In the genomic region with DNA sequence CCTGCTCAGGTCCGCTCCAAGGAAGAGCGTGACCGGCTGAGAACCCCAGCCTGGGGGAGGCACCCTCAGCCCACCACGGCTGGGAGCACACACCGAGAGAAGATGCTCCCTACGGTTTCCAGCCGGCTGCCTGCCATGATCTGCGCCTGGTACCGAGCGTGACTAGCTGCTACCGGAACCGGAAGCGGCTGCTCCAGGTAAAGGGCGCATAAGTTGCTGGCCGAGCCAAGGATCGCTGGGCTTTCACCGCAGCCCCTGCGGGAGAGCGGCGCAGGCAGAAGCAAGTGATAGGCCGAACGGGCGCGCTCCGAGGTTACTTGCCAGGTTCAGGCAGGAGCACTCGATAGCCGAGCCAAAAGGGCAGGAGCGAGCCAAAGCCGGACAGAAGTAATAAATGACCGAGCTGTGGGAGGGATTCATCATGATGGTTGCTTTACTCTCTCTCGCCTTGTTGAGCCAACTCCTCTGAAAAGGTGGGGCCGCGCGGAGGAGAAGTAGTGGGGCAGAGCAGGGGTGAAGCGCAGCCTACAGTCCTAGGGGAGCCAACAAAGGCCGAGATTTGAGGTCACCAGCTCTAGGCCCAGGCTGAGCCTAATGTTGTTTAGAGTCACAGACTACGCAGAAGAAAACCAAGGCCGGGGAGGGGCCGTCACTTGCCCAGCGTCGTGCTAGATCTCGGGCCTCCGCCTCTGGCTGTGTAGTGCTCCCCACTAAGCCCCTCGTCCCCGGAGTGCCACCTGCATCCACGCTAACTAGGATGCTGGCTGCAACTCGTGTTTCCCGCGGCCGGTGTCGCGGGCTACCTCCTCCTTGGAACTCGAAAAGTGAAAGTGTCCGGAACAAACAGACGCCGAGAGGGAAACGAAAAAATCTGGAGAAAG, we compare ENCODE assay signal across 1 cellular context.
A peak's percentile ranks its signal among the peaks of the same experiment; 100 is the strongest.
TF ChIP-seq lines count a peak whose summit lies in the region.

A gene (minus strand): TSS at position 171 of the 881 bp plus-strand sequence. CDS start 34 bp downstream, at position 137.

TF ChIP-seq in K562, 482 proteins besides CTCF, POLR2A, EP300 and RAD21 (continued from another document and continues in another):
- TF ChIP-seq, protein P1, sequence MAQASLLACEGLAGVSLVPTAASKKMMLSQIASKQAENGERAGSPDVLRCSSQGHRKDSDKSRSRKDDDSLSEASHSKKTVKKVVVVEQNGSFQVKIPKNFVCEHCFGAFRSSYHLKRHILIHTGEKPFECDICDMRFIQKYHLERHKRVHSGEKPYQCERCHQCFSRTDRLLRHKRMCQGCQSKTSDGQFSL (CRISPR knock-in tag; IDR thresholded peaks at IDR 0.05): no peak
- TF ChIP-seq, protein P1 (tag; IDR thresholded peaks at IDR 0.05): no peak
- TF ChIP-seq, protein P2, sequence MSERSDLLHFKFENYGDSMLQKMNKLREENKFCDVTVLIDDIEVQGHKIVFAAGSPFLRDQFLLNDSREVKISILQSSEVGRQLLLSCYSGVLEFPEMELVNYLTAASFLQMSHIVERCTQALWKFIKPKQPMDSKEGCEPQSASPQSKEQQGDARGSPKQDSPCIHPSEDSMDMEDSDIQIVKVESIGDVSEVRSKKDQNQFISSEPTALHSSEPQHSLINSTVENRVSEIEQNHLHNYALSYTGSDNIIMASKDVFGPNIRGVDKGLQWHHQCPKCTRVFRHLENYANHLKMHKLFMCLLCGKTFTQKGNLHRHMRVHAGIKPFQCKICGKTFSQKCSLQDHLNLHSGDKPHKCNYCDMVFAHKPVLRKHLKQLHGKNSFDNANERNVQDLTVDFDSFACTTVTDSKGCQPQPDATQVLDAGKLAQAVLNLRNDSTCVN (CRISPR knock-in tag; IDR thresholded peaks at IDR 0.05): no peak
- TF ChIP-seq NCOA4 (IDR thresholded peaks at IDR 0.05; ENCODE audit: partially characterized antibody) (peak; percentile 100), STAT5A (IDR thresholded peaks at IDR 0.05; ENCODE audit: borderline replicate concordance, low read length) (no peak), FUS (optimal IDR thresholded peaks at IDR 0.05; ENCODE audit: low read depth, low read length) (no peak), EGR1 (conservative IDR thresholded peaks at IDR 0.05) (no peak), HNRNPH1 (optimal IDR thresholded peaks at IDR 0.05; ENCODE audit: low read depth, low read length) (no peak), ZNF175 (CRISPR knock-in tag; IDR thresholded peaks at IDR 0.05; ENCODE audit: low read depth) (no peak; the same call in 1 of the 2 replicates), GTF2E2 (tag; IDR thresholded peaks at IDR 0.05) (peak; percentile 62), ZNF778 (CRISPR knock-in tag; IDR thresholded peaks at IDR 0.05) (no peak), HNRNPLL (IDR thresholded peaks at IDR 0.05; ENCODE audit: low read depth, low read length, poor library complexity, severe bottlenecking) (peak; percentile 88), JUNB (CRISPR knock-in tag; conservative IDR thresholded peaks at IDR 0.05) (no peak), TEAD4 (IDR thresholded peaks at IDR 0.05; ENCODE audit: low read length) (peak; percentile 48), TEAD4 (CRISPR knock-in tag; IDR thresholded peaks at IDR 0.05; ENCODE audit: borderline replicate concordance) (0 out of 2 replicates have a peak, but pooled peaks have one; percentile 42), SMAD3 (CRISPR knock-in tag; conservative IDR thresholded peaks at IDR 0.05) (no peak), ELF2 (CRISPR knock-in tag; IDR thresholded peaks at IDR 0.05) (peak; percentile 84), MECOM (CRISPR knock-in tag; IDR thresholded peaks at IDR 0.05) (no peak), CBX8 (IDR thresholded peaks at IDR 0.05; ENCODE audit: borderline replicate concordance, extremely low read depth, low read depth, low read length, poor library complexity, severe bottlenecking) (no peak), DNMT1 (IDR thresholded peaks at IDR 0.05) (no peak), RBM14 (IDR thresholded peaks at IDR 0.05; ENCODE audit: borderline replicate concordance, insufficient read depth, low read depth, low read length) (no peak), BACH1 (tag; IDR thresholded peaks at IDR 0.05) (no peak), ZNF584 (CRISPR knock-in tag; IDR thresholded peaks at IDR 0.05; ENCODE audit: low read depth) (peak; percentile 53; the same call in 1 of the 2 replicates), ZNF75A (CRISPR knock-in tag; IDR thresholded peaks at IDR 0.05) (no peak), KLF1 (tag; IDR thresholded peaks at IDR 0.05) (peak; percentile 73; the same call in 1 of the 2 replicates), PML (IDR thresholded peaks at IDR 0.05; ENCODE audit: low read length) (peak; percentile 76), PTTG1 (tag; IDR thresholded peaks at IDR 0.05; ENCODE audit: low read depth) (no peak), XRCC5 (IDR thresholded peaks at IDR 0.05; ENCODE audit: low read depth, low read length) (peak; percentile 100), PHF21A (IDR thresholded peaks at IDR 0.05; ENCODE audit: borderline replicate concordance, low read depth) (peak; percentile 85; the same call in 1 of the 2 replicates), SMAD1 (IDR thresholded peaks at IDR 0.05; ENCODE audit: low read depth, low read length, partially characterized antibody) (no peak), SRSF7 (optimal IDR thresholded peaks at IDR 0.05; ENCODE audit: low read depth, low read length) (no peak)
- TF ChIP-seq, protein P3, sequence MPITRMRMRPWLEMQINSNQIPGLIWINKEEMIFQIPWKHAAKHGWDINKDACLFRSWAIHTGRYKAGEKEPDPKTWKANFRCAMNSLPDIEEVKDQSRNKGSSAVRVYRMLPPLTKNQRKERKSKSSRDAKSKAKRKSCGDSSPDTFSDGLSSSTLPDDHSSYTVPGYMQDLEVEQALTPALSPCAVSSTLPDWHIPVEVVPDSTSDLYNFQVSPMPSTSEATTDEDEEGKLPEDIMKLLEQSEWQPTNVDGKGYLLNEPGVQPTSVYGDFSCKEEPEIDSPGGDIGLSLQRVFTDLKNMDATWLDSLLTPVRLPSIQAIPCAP (CRISPR knock-in tag; IDR thresholded peaks at IDR 0.05; ENCODE audit: borderline replicate concordance): no peak
- TF ChIP-seq, protein P4, sequence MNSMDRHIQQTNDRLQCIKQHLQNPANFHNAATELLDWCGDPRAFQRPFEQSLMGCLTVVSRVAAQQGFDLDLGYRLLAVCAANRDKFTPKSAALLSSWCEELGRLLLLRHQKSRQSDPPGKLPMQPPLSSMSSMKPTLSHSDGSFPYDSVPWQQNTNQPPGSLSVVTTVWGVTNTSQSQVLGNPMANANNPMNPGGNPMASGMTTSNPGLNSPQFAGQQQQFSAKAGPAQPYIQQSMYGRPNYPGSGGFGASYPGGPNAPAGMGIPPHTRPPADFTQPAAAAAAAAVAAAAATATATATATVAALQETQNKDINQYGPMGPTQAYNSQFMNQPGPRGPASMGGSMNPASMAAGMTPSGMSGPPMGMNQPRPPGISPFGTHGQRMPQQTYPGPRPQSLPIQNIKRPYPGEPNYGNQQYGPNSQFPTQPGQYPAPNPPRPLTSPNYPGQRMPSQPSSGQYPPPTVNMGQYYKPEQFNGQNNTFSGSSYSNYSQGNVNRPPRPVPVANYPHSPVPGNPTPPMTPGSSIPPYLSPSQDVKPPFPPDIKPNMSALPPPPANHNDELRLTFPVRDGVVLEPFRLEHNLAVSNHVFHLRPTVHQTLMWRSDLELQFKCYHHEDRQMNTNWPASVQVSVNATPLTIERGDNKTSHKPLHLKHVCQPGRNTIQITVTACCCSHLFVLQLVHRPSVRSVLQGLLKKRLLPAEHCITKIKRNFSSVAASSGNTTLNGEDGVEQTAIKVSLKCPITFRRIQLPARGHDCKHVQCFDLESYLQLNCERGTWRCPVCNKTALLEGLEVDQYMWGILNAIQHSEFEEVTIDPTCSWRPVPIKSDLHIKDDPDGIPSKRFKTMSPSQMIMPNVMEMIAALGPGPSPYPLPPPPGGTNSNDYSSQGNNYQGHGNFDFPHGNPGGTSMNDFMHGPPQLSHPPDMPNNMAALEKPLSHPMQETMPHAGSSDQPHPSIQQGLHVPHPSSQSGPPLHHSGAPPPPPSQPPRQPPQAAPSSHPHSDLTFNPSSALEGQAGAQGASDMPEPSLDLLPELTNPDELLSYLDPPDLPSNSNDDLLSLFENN (IDR thresholded peaks at IDR 0.05; ENCODE audit: low read depth in 2 of 2, low read length in 2 of 2): peak; percentile 40 to 99; a peak in 2 of 4 replicates
- TF ChIP-seq, protein P5, sequence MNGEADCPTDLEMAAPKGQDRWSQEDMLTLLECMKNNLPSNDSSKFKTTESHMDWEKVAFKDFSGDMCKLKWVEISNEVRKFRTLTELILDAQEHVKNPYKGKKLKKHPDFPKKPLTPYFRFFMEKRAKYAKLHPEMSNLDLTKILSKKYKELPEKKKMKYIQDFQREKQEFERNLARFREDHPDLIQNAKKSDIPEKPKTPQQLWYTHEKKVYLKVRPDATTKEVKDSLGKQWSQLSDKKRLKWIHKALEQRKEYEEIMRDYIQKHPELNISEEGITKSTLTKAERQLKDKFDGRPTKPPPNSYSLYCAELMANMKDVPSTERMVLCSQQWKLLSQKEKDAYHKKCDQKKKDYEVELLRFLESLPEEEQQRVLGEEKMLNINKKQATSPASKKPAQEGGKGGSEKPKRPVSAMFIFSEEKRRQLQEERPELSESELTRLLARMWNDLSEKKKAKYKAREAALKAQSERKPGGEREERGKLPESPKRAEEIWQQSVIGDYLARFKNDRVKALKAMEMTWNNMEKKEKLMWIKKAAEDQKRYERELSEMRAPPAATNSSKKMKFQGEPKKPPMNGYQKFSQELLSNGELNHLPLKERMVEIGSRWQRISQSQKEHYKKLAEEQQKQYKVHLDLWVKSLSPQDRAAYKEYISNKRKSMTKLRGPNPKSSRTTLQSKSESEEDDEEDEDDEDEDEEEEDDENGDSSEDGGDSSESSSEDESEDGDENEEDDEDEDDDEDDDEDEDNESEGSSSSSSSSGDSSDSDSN (IDR thresholded peaks at IDR 0.05; ENCODE audit: borderline replicate concordance in 1 of 2, low read depth in 2 of 2, low read length in 2 of 2): 0 out of 4 replicates have a peak, but pooled peaks of 1 of the 2 experiments have one; percentile 27
- TF ChIP-seq, protein P6, sequence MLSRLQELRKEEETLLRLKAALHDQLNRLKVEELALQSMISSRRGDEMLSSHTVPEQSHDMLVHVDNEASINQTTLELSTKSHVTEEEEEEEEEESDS (CRISPR knock-in tag; IDR thresholded peaks at IDR 0.05): no peak
- TF ChIP-seq, protein P7, sequence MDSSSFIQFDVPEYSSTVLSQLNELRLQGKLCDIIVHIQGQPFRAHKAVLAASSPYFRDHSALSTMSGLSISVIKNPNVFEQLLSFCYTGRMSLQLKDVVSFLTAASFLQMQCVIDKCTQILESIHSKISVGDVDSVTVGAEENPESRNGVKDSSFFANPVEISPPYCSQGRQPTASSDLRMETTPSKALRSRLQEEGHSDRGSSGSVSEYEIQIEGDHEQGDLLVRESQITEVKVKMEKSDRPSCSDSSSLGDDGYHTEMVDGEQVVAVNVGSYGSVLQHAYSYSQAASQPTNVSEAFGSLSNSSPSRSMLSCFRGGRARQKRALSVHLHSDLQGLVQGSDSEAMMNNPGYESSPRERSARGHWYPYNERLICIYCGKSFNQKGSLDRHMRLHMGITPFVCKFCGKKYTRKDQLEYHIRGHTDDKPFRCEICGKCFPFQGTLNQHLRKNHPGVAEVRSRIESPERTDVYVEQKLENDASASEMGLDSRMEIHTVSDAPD (CRISPR knock-in tag; IDR thresholded peaks at IDR 0.05): no peak
- TF ChIP-seq, protein P8, sequence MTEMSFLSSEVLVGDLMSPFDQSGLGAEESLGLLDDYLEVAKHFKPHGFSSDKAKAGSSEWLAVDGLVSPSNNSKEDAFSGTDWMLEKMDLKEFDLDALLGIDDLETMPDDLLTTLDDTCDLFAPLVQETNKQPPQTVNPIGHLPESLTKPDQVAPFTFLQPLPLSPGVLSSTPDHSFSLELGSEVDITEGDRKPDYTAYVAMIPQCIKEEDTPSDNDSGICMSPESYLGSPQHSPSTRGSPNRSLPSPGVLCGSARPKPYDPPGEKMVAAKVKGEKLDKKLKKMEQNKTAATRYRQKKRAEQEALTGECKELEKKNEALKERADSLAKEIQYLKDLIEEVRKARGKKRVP (CRISPR knock-in tag; IDR thresholded peaks at IDR 0.05): no peak
- TF ChIP-seq, protein P9, sequence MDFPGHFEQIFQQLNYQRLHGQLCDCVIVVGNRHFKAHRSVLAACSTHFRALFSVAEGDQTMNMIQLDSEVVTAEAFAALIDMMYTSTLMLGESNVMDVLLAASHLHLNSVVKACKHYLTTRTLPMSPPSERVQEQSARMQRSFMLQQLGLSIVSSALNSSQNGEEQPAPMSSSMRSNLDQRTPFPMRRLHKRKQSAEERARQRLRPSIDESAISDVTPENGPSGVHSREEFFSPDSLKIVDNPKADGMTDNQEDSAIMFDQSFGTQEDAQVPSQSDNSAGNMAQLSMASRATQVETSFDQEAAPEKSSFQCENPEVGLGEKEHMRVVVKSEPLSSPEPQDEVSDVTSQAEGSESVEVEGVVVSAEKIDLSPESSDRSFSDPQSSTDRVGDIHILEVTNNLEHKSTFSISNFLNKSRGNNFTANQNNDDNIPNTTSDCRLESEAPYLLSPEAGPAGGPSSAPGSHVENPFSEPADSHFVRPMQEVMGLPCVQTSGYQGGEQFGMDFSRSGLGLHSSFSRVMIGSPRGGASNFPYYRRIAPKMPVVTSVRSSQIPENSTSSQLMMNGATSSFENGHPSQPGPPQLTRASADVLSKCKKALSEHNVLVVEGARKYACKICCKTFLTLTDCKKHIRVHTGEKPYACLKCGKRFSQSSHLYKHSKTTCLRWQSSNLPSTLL (IDR thresholded peaks at IDR 0.05): no peak
- TF ChIP-seq, protein P10, sequence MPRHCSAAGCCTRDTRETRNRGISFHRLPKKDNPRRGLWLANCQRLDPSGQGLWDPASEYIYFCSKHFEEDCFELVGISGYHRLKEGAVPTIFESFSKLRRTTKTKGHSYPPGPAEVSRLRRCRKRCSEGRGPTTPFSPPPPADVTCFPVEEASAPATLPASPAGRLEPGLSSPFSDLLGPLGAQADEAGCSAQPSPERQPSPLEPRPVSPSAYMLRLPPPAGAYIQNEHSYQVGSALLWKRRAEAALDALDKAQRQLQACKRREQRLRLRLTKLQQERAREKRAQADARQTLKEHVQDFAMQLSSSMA (CRISPR knock-in tag; IDR thresholded peaks at IDR 0.05): 0 out of 2 replicates have a peak, but pooled peaks have one; percentile 31
